ENCODE assay signal across 8 cellular contexts in the genomic region with DNA sequence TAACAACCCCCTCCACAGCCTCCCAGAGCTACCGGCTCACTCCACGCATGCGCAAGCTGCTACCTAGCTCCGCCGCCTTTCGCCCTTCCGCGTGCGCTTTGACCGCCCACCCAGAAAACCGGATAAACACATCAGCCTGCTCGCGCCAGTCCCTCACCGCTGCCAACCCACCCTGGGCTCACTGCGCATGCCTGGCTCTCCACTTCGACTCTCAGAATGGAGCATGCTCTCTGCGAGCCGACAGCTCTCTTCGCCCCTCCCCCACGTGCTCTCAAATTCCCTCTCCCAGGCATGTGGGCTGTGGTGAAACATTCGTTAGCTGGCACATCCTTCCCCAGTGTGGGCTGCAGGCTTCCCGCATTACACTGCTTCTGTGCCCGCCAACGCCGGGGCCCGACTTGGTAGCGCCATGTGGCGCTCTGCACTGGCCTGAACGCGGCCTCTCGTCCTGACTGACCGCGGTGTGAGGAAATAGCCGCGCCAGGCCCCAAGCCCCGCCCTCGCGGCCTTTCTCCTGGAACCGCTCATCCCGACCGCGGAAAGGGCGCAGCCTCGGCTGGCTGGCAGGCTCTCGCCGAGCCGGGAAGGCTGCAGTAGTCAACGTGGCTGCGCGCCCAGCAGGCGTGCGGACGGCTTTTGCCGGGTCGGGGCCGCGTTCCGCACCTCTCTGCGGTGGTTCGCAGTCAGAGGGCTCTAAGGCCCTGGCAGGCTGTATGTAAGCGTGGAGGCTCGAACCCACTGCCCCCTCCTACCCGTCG. TPM values are rescaled to one million over a fixed set of nuclear protein-coding genes. Genes with fewer than 3 reads are reported as not detected.
A peak's percentile ranks its signal among the peaks of the same experiment; 100 is the strongest.
DNase-seq lines count a peak whose midpoint lies in the region; ATAC-seq, FAIRE-seq and TF ChIP-seq lines count a peak whose summit lies in the region.

No MANE protein-coding gene starts in this region.

- DNase-seq in ELF-1 (ENCODE audit: low read depth, low spot score), result peak; percentile 100
- DNase-seq in H54 (ENCODE audit: insufficient read length, low spot score), result peak; percentile 98
- peak; percentile 99 for DNase-seq in LoVo (ENCODE audit: low spot score)
- DNase-seq in RWPE1 (ENCODE audit: low spot score), result peak; percentile 99
- DNase-seq in activated T-helper 9 cell treated with anti-CD3 and anti-CD28 coated beads, Interleukin-2, amount 50 U/mL, for 16 hours (ENCODE audit: low read depth), result peak; percentile 99
- DNase-seq in fibroblast of peridontal ligament (ENCODE audit: extremely low read depth), result peak; percentile 100
- DNase-seq in natural killer cell, result peak; percentile 94
- peak; percentile 96 to 100 (median 98) for DNase-seq in stimulated activated naive CD4-positive, alpha-beta T cell (lab: John Stamatoyannopoulos, UW)

- intact Hi-C loops in natural killer cell (cut with micrococcal nuclease), result loop anchor here (1.0 to 10.0 kb wide), 5 partner anchors 54 to 746 kb away; a partner anchor contains a TSS

- H3K4me3 Mint-ChIP-seq in natural killer cell, result peak overlapping the region; percentile 99

- H3K36me3 Mint-ChIP-seq in natural killer cell, result peaks cover 9% of the 10 kb centered on the region

- peaks cover 59 to 60% of the 10 kb centered on the region in 2 donors for H3K4me1 Mint-ChIP-seq in natural killer cell

- H3K27ac Mint-ChIP-seq in natural killer cell, result peak overlapping the region; percentile 98

- POLR2A ChIA-PET in RWPE1 (lab: Yijun Ruan, JAX; ENCODE audit: low non-redundant PET), result interaction anchor here (0.5 to 1.5 kb wide), 8 partner anchors 14 to 666 kb away, joined by 3 to 14 read pairs (median 4); a partner anchor contains a TSS

- H3K27me3 Mint-ChIP-seq in natural killer cell (ENCODE audit: low read depth in 2 of 2), result peaks cover 0 to 5% of the 10 kb centered on the region in 2 donors

- H3K27ac ChIP-seq in RWPE1, result peak overlapping the region; percentile 100

- peak; percentile 62 to 76 (median 68) for ATAC-seq in natural killer cell

- FAIRE-seq in H54 (lab: Jason Lieb, UNC), result peak; percentile 91

- TF ChIP-seq POLR2A in H54 (IDR thresholded peaks at IDR 0.05; ENCODE audit: low read depth, low read length), result peak; percentile 92

- TF ChIP-seq CTCF in RWPE1 (conservative IDR thresholded peaks at IDR 0.05; ENCODE audit: low read depth) (no peak), natural killer cell (IDR thresholded peaks at IDR 0.05) (no peak)

- CTCF ChIA-PET in RWPE1 (lab: Yijun Ruan, JAX), result interaction anchor here (0.6 to 0.8 kb wide), 4 partner anchors 27 to 909 kb away, joined by 3 to 5 read pairs (median 3); no protein-coding TSS in a partner anchor

- H3K9me3 Mint-ChIP-seq in natural killer cell, result no peaks in the 10 kb centered on the region

RNA-seq across cellular contexts. Expression of a gene that starts 0.4 kb away (rescaled TPM):
- 100 to 1,000 TPM; 104 to 114 (median 110) TPM for total RNA-seq in natural killer cell

RNA-seq across cellular contexts. Expression of a gene that starts 53.6 kb away (rescaled TPM):
- total RNA-seq in natural killer cell, result 10 to 100 TPM; 17.7 to 19.9 (median 17.8) TPM

Comparison
In these comparisons a context has a peak if more than half of its experiments do, and no peak if none do; other contexts are left out.
1. Peak in every context shown above with its lines: DNase-seq, ATAC-seq and H3K27ac ChIP-seq.